In genomic region chr1:67816506-67816905, GRCh38 we compare ENCODE assay signal across 15 cellular contexts. TPM values are rescaled to one million over a fixed set of nuclear protein-coding genes. Genes with fewer than 3 reads are reported as not detected.
DNase-seq lines count a peak whose midpoint lies in the region; ATAC-seq and TF ChIP-seq lines count a peak whose summit lies in the region.
"Had no signal": no experiment of that assay in that cellular context is flagged by ENCODE, and none has a peak within 500 bp of the region (broad histone marks: within the 10 kb centered on the region; RNA-seq: fewer than 3 reads in every experiment).

No MANE protein-coding gene starts in this region.

- H3K27me3 Mint-ChIP-seq in mesothelial cell of epicardium (ENCODE audit: low read depth) = no peaks in the 10 kb centered on the region

- ATAC-seq in Panc1 (peak; percentile 19; the same call in 1 of the 2 replicates), right lobe of liver (no peak), HG03175 (IDR thresholded peaks at IDR 0.05; ENCODE audit: unreplicated experiment) (no peak)

- no TSS peak for BruUV-seq in Panc1 (replicated peaks; lab: Mats Ljungman, UMichigan)

- no peaks in the 10 kb centered on the region for H3K9me3 ChIP-seq in Panc1 (ENCODE audit: control insufficient read depth, insufficient read depth, low read depth, low read length)
- no peaks in the 10 kb centered on the region for H3K9me3 ChIP-seq in right lobe of liver
- no peaks in the 10 kb centered on the region for H3K9me3 ChIP-seq in subcutaneous abdominal adipose tissue (ENCODE audit: control insufficient read depth in 5 of 5, low read length in 5 of 5)

- no peak overlapping the region for H3K27ac ChIP-seq in Panc1 (ENCODE audit: low read length)
- peak overlapping the region; percentile 61 to 81 for H3K27ac ChIP-seq in coronary artery
- peak overlapping the region in 2 of 3 donors; percentile 9 to 74 for H3K27ac ChIP-seq in right lobe of liver
- H3K27ac ChIP-seq in subcutaneous abdominal adipose tissue (ENCODE audit: low read depth, low read length) = peak overlapping the region; percentile 85
- H3K27ac ChIP-seq: C4-2B had no signal

- H3K27ac Mint-ChIP-seq in mesothelial cell of epicardium = no peak overlapping the region
- H3K27ac Mint-ChIP-seq: HFFc6 had no signal

- no peak overlapping the region for H3K9ac ChIP-seq in subcutaneous abdominal adipose tissue (ENCODE audit: low read length in 5 of 5)

- H3K36me3 Mint-ChIP-seq in mesothelial cell of epicardium = peaks cover 13% of the 10 kb centered on the region

- intact Hi-C loops in Panc1 (cut with micrococcal nuclease; ENCODE audit: unreplicated experiment) = no loop called here
- intact Hi-C loops in right lobe of liver (cut with DNase I) = no loop called here

- H3K4me3 Mint-ChIP-seq in mesothelial cell of epicardium = no peak overlapping the region
- H3K4me3 Mint-ChIP-seq: HFFc6 had no signal

- in situ Hi-C loops in Panc1 (cut with HindIII; ENCODE audit: low pct_unique_long_range_greater_than_20kb, low sequenced_read_pairs) = no loop called here

- TF ChIP-seq CTCF in Panc1 (IDR thresholded peaks at IDR 0.05) (no peak), coronary artery (IDR thresholded peaks at IDR 0.05) (no peak), right lobe of liver (IDR thresholded peaks at IDR 0.05) (no peak), mesothelial cell of epicardium (IDR thresholded peaks at IDR 0.05; ENCODE audit: unreplicated experiment) (no peak)

- H3K4me3 ChIP-seq in Panc1 (ENCODE audit: low read depth in 2 of 2, low read length in 2 of 2) (no peak overlapping the region), coronary artery (no peak overlapping the region), right lobe of liver (no peak overlapping the region), subcutaneous abdominal adipose tissue (ENCODE audit: low read depth in 1 of 5, low read length in 5 of 5) (no peak overlapping the region)

- no peak for DNase-seq in Panc1 (ENCODE audit: low read depth, low spot score)
- DNase-seq in coronary artery (ENCODE audit: low spot score) = no peak
- DNase-seq in right lobe of liver = no peak
- DNase-seq in germinal center (ENCODE audit: low spot score) = no peak
- DNase-seq in NCI-H187 treated with DMSO at 0.1 percent for 48 hours (lab: John Stamatoyannopoulos, UW) = no peak
- DNase-seq in mesothelial cell of epicardium (ENCODE audit: low spot score in 2 of 2, unreplicated experiment in 2 of 2) = no peak
- DNase-seq: DMS153, HFFc6, Karpas-422, NCI-H1417, NCI-H2029, NCI-H2171 treated with DMSO at 0.1 percent for 48 hours had no signal

- POLR2A ChIA-PET in Panc1 (lab: Charles Lee) = no interaction called here

- H3K36me3 ChIP-seq in Panc1 (ENCODE audit: control insufficient read depth, insufficient read depth, low read length) (no peaks in the 10 kb centered on the region), right lobe of liver (no peaks in the 10 kb centered on the region), subcutaneous abdominal adipose tissue (ENCODE audit: control insufficient read depth in 5 of 5, insufficient read depth in 5 of 5, low read length in 5 of 5) (no peaks in the 10 kb centered on the region)

- H3K4me1 ChIP-seq in Panc1 (ENCODE audit: control insufficient read depth, insufficient read depth, low read length) (peaks cover 30% of the 10 kb centered on the region), right lobe of liver (peaks cover 0 to 44% (median 17%) of the 10 kb centered on the region in 4 donors), subcutaneous abdominal adipose tissue (ENCODE audit: control insufficient read depth in 5 of 5, insufficient read depth in 5 of 5, low read length in 5 of 5) (peaks cover 1 to 88% (median 63%) of the 10 kb centered on the region in 5 donors)

- H3K4me1 Mint-ChIP-seq in mesothelial cell of epicardium = peaks cover 15% of the 10 kb centered on the region

- H3K27me3 ChIP-seq in Panc1 (ENCODE audit: control insufficient read depth, insufficient read depth, low read length) (no peaks in the 10 kb centered on the region), right lobe of liver (no peaks in the 10 kb centered on the region), subcutaneous abdominal adipose tissue (ENCODE audit: control insufficient read depth in 5 of 5, insufficient read depth in 4 of 5, low read length in 5 of 5) (no peaks in the 10 kb centered on the region)

- no peaks in the 10 kb centered on the region for H3K9me3 Mint-ChIP-seq in mesothelial cell of epicardium
- H3K9me3 Mint-ChIP-seq: HFFc6 had no signal

- CTCF ChIA-PET in Panc1 (lab: Charles Lee) = interaction anchor here (0.6 kb wide), 1 partner anchor 50 kb away, joined by 5 read pairs; no protein-coding TSS in a partner anchor

- WGBS in right lobe of liver (ENCODE audit: insufficient coverage, low coverage, low lambda C conversion rate, missing lambda C conversion rate) = 86% methylated on average over 5 of the region's 6 CpGs

- no peak for TF ChIP-seq POLR2A in right lobe of liver (IDR thresholded peaks at IDR 0.05)

RNA-seq across cellular contexts. Expression of gene GNG12, which starts 16.8 kb away (rescaled TPM):
- total RNA-seq in Panc1 (2021; ENCODE audit: unreplicated experiment) (70.0 TPM), right lobe of liver (10 to 100 TPM; 18.8 to 52.7 (median 33.9) TPM), mesothelial cell of epicardium (40.5 to 43.0 TPM (median 40.5 TPM) in 3 replicates)
- polyA plus RNA-seq in Panc1 (2012; ENCODE audit: insufficient read length) = 25.1 TPM
